ENCODE assay signal across 13 cellular contexts in the genomic region with DNA sequence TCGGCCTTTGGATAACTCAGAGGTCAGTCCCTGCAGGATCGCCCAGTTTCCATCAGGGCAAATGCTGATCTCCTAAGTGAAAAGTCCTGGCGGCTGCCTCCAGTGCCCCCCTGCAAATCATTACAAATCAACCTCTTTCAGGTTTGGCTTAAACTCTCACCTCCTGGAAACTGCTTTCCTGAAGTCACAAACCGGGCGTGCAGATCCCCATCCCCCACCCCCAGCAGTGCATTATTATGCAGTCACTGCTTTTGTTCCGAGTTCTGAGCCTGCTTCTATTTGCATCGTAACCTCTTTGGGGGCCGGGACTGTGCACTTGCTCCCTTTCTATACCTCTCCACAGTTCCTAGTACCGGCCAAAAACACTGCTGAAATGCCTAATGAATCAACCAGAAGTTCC. TPM values are rescaled to one million over a fixed set of nuclear protein-coding genes. Genes with fewer than 3 reads are reported as not detected.
DNase-seq lines count a peak whose midpoint lies in the region; ATAC-seq, FAIRE-seq and TF ChIP-seq lines count a peak whose summit lies in the region.
"Had no signal": no experiment of that assay in that cellular context is flagged by ENCODE, and none has a peak within 500 bp of the region (broad histone marks: within the 10 kb centered on the region; RNA-seq: fewer than 3 reads in every experiment).

A gene (minus strand): TSS at position 172 of the 400 bp plus-strand sequence. CDS start 17,220 bp downstream, outside the sequence.

- ATAC-seq in CD8-positive, alpha-beta T cell, result no peak
- ATAC-seq in naive thymus-derived CD8-positive, alpha-beta T cell, result no peak
- ATAC-seq in stimulated activated memory B cell treated with anti-CD40 and anti-IgM and Interleukin-4, amounts not matched to agents 10 μg/mL and 1 μg/mL and 100 μg/mL, for 72 hours, result no peak
- ATAC-seq: PC-3 had no signal

- TF ChIP-seq EP300 in ovary (IDR thresholded peaks at IDR 0.05), result no peak

- no peaks in the 10 kb centered on the region for H3K79me2 ChIP-seq in astrocyte (ENCODE audit: insufficient read depth, low read length)

- H3K4me1 Mint-ChIP-seq in CD8-positive, alpha-beta T cell (ENCODE audit: low read depth), result peaks cover 63% of the 10 kb centered on the region
- H3K4me1 Mint-ChIP-seq in astrocyte (ENCODE audit: low read depth, unreplicated experiment), result peaks cover 15% of the 10 kb centered on the region
- peaks cover 24 to 72% (median 62%) of the 10 kb centered on the region in 4 donors for H3K4me1 Mint-ChIP-seq in naive thymus-derived CD8-positive, alpha-beta T cell
- peaks cover 35% of the 10 kb centered on the region for H3K4me1 Mint-ChIP-seq in stimulated activated memory B cell treated with anti-CD40 and anti-IgM and Interleukin-4, amounts not matched to agents 10 μg/mL and 1 μg/mL and 100 μg/mL, for 72 hours

- peak within 1 kb of the TSS; percentile 90 for H3K27ac Mint-ChIP-seq in CD8-positive, alpha-beta T cell
- H3K27ac Mint-ChIP-seq in astrocyte (ENCODE audit: unreplicated experiment), result no peak within 1 kb of the TSS
- peak within 1 kb of the TSS; percentile 86 to 100 (median 92) for H3K27ac Mint-ChIP-seq in naive thymus-derived CD8-positive, alpha-beta T cell
- no peak within 1 kb of the TSS for H3K27ac Mint-ChIP-seq in stimulated activated memory B cell treated with anti-CD40 and anti-IgM and Interleukin-4, amounts not matched to agents 10 μg/mL and 1 μg/mL and 100 μg/mL, for 72 hours
- H3K27ac Mint-ChIP-seq: CD14-positive monocyte had no signal

- H3K9ac ChIP-seq in astrocyte (ENCODE audit: low read length), result no peak within 1 kb of the TSS

- no peaks in the 10 kb centered on the region for H3K36me3 ChIP-seq in CD8-positive, alpha-beta T cell (ENCODE audit: insufficient read depth, low read length)
- H3K36me3 ChIP-seq in astrocyte (ENCODE audit: insufficient read depth, low read length) (no peaks in the 10 kb centered on the region), ovary (no peaks in the 10 kb centered on the region)

- H3K9me3 ChIP-seq in CD8-positive, alpha-beta T cell (ENCODE audit: low read length), result no peaks in the 10 kb centered on the region
- peaks cover 7% of the 10 kb centered on the region for H3K9me3 ChIP-seq in astrocyte (ENCODE audit: insufficient read depth, low read depth, low read length)
- no peaks in the 10 kb centered on the region for H3K9me3 ChIP-seq in ovary

- H3K27me3 Mint-ChIP-seq in CD8-positive, alpha-beta T cell (ENCODE audit: low read depth), result no peaks in the 10 kb centered on the region
- no peaks in the 10 kb centered on the region for H3K27me3 Mint-ChIP-seq in astrocyte (ENCODE audit: low read depth, unreplicated experiment)
- peaks cover 0 to 6% (median 0%) of the 10 kb centered on the region in 5 donors for H3K27me3 Mint-ChIP-seq in naive thymus-derived CD8-positive, alpha-beta T cell
- H3K27me3 Mint-ChIP-seq in stimulated activated memory B cell treated with anti-CD40 and anti-IgM and Interleukin-4, amounts not matched to agents 10 μg/mL and 1 μg/mL and 100 μg/mL, for 72 hours, result no peaks in the 10 kb centered on the region

- no peak within 1 kb of the TSS for H3K4me2 ChIP-seq in astrocyte (ENCODE audit: low read length)

- no peak for TF ChIP-seq CTCF in CD8-positive, alpha-beta T cell (IDR thresholded peaks at IDR 0.05)
- TF ChIP-seq CTCF in astrocyte (IDR thresholded peaks at IDR 0.05; ENCODE audit: insufficient read depth, low read depth, low read length) (no peak), ovary (IDR thresholded peaks at IDR 0.05) (no peak)

- no peaks in the 10 kb centered on the region for H3K9me3 Mint-ChIP-seq in CD8-positive, alpha-beta T cell
- peaks cover 4% of the 10 kb centered on the region for H3K9me3 Mint-ChIP-seq in astrocyte (ENCODE audit: unreplicated experiment)
- H3K9me3 Mint-ChIP-seq in naive thymus-derived CD8-positive, alpha-beta T cell, result peaks cover 0 to 6% (median 0%) of the 10 kb centered on the region in 9 donors
- H3K9me3 Mint-ChIP-seq in stimulated activated memory B cell treated with anti-CD40 and anti-IgM and Interleukin-4, amounts not matched to agents 10 μg/mL and 1 μg/mL and 100 μg/mL, for 72 hours, result no peaks in the 10 kb centered on the region

- peaks cover 29% of the 10 kb centered on the region for H3K4me1 ChIP-seq in CD8-positive, alpha-beta T cell (ENCODE audit: insufficient read depth, low read length)
- no peaks in the 10 kb centered on the region for H3K4me1 ChIP-seq in astrocyte (ENCODE audit: insufficient read depth, low read length)
- H3K4me1 ChIP-seq in ovary (ENCODE audit: insufficient read depth), result no peaks in the 10 kb centered on the region

- WGBS in ovary, 3 donors, result 50 to 61% (median 57%) methylated on average over 9 of the region's 9 CpGs

- DNase-seq in CD8-positive, alpha-beta T cell, result peak in 1 of 7 experiments; percentile 11
- DNase-seq in HEK293T (ENCODE audit: extremely low spot score) (peak; percentile 17), astrocyte (ENCODE audit: low read depth) (no peak), EL (no peak), activated gamma-delta T cell treated with Interleukin-2 at 50 U/mL for 16 hours (no peak), ovary (no peak)
- peak in 1 of 10 donors; percentile 9 for DNase-seq in naive thymus-derived CD8-positive, alpha-beta T cell
- DNase-seq: cortex of kidney, KG1, NCI-H2081 treated with DMSO at 0.1 percent for 48 hours, PC-3 had no signal

- H3K36me3 Mint-ChIP-seq in CD8-positive, alpha-beta T cell, result peaks cover 5% of the 10 kb centered on the region
- H3K36me3 Mint-ChIP-seq in astrocyte (ENCODE audit: low read depth, unreplicated experiment), result no peaks in the 10 kb centered on the region
- H3K36me3 Mint-ChIP-seq in naive thymus-derived CD8-positive, alpha-beta T cell, result no peaks in the 10 kb centered on the region
- no peaks in the 10 kb centered on the region for H3K36me3 Mint-ChIP-seq in stimulated activated memory B cell treated with anti-CD40 and anti-IgM and Interleukin-4, amounts not matched to agents 10 μg/mL and 1 μg/mL and 100 μg/mL, for 72 hours

- TF ChIP-seq POLR2A in ovary (IDR thresholded peaks at IDR 0.05), result no peak

- no peaks in the 10 kb centered on the region for H3K27me3 ChIP-seq in CD8-positive, alpha-beta T cell (ENCODE audit: insufficient read depth, low read length)
- peaks cover 18% of the 10 kb centered on the region for H3K27me3 ChIP-seq in astrocyte (ENCODE audit: insufficient read depth, low read length)
- no peaks in the 10 kb centered on the region for H3K27me3 ChIP-seq in ovary

- no peak for FAIRE-seq in astrocyte (lab: Jason Lieb, UNC)

- H3K4me3 ChIP-seq in CD8-positive, alpha-beta T cell (ENCODE audit: low read depth, low read length), result peak within 1 kb of the TSS; percentile 42
- H3K4me3 ChIP-seq in astrocyte (ENCODE audit: insufficient read depth, low read depth, low read length) (no peak within 1 kb of the TSS), ovary (no peak within 1 kb of the TSS)

- POLR2A ChIA-PET in CD8-positive, alpha-beta T cell (lab: Charles Lee), result no interaction called here
- POLR2A ChIA-PET in HEK293T (lab: Yijun Ruan, JAX), result no interaction called here
- POLR2A ChIA-PET in naive thymus-derived CD8-positive, alpha-beta T cell (lab: Charles Lee), result interaction anchor here (2.6 kb wide), 1 partner anchor 77 kb away, joined by 17 read pairs; a partner anchor contains a TSS

- H3K27ac ChIP-seq in CD8-positive, alpha-beta T cell (ENCODE audit: low read depth, low read length), result peak within 1 kb of the TSS; percentile 19
- H3K27ac ChIP-seq in astrocyte (ENCODE audit: low read depth, low read length) (no peak within 1 kb of the TSS), ovary (no peak within 1 kb of the TSS)

- no peak within 1 kb of the TSS for H2AFZ ChIP-seq in astrocyte (ENCODE audit: low read depth, low read length)

- peak within 1 kb of the TSS; percentile 85 for H3K4me3 Mint-ChIP-seq in CD8-positive, alpha-beta T cell
- peak within 1 kb of the TSS; percentile 40 for H3K4me3 Mint-ChIP-seq in astrocyte (ENCODE audit: unreplicated experiment)
- H3K4me3 Mint-ChIP-seq in naive thymus-derived CD8-positive, alpha-beta T cell, result peak within 1 kb of the TSS; percentile 74 to 97 (median 88)
- H3K4me3 Mint-ChIP-seq in stimulated activated memory B cell treated with anti-CD40 and anti-IgM and Interleukin-4, amounts not matched to agents 10 μg/mL and 1 μg/mL and 100 μg/mL, for 72 hours, result no peak within 1 kb of the TSS

- CTCF ChIA-PET in CD8-positive, alpha-beta T cell (lab: Charles Lee), result no interaction called here
- CTCF ChIA-PET in HEK293T (lab: Yijun Ruan, JAX), result interaction anchor here (0.6 kb wide), 1 partner anchor 17 kb away, joined by 4 read pairs; no protein-coding TSS in a partner anchor

- intact Hi-C loops in CD8-positive, alpha-beta T cell (cut with DNase I, micrococcal nuclease), result loop anchor here (10.0 kb wide), 2 partner anchors 303 to 483 kb away; a partner anchor contains a TSS
- intact Hi-C loops in ovary (cut with DNase I), result no loop called here

- no peaks in the 10 kb centered on the region for H4K20me1 ChIP-seq in astrocyte (ENCODE audit: insufficient read depth, low read length)

TF ChIP-seq in HEK293T, 16 proteins besides CTCF, POLR2A, EP300 and RAD21:
- TF ChIP-seq SP1 (IDR thresholded peaks at IDR 0.05), result no peak
- no peak for TF ChIP-seq NFRKB (IDR thresholded peaks at IDR 0.05)
- TF ChIP-seq HDGF (IDR thresholded peaks at IDR 0.05; ENCODE audit: borderline replicate concordance), result no peak
- no peak for TF ChIP-seq LEF1 (IDR thresholded peaks at IDR 0.05; ENCODE audit: borderline replicate concordance)

RNA-seq across cellular contexts. Expression of the gene that starts here (rescaled TPM):
- total RNA-seq in CD8-positive, alpha-beta T cell, result 1 to 10 TPM; 2.2 to 2.3 TPM
- total RNA-seq in astrocyte, result 4.3 and 5.4 TPM in 2 replicates
- total RNA-seq in naive thymus-derived CD8-positive, alpha-beta T cell, result 10 to 100 TPM; 20.8 to 21.1 TPM
- polyA plus RNA-seq in naive thymus-derived CD8-positive, alpha-beta T cell, result 10 to 100 TPM in 2 of 3 donors, 1 to 10 TPM in 1; 9.0 to 15.8 (median 10.9) TPM
- total RNA-seq in ovary, result 1 to 10 TPM in 6 of 7 donors, under 1 TPM in 1; 0.75 to 4.7 (median 3.3) TPM
- polyA plus RNA-seq in ovary, result 1 to 10 TPM; 1.4 to 3.7 TPM
- total RNA-seq: PC-3 had no signal

Comparison
In these comparisons a context has a peak if more than half of its experiments do, and no peak if none do; other contexts are left out.
1. H3K27ac Mint-ChIP-seq: peak in CD8-positive, alpha-beta T cell (single experiment) and naive thymus-derived CD8-positive, alpha-beta T cell (10 of 10); none in astrocyte (single experiment) and stimulated activated memory B cell treated with anti-CD40 and anti-IgM and Interleukin-4, amounts not matched to agents 10 μg/mL and 1 μg/mL and 100 μg/mL, for 72 hours (single experiment).
2. intact Hi-C loops: an anchor here in CD8-positive, alpha-beta T cell (10.0 kb wide); none called in ovary.